Comparison of ENCODE assay signal across 19 cellular contexts in genomic region chr5:157496847-157497246, GRCh38. TPM values are rescaled to one million over a fixed set of nuclear protein-coding genes. Genes with fewer than 3 reads are reported as not detected.
A peak's percentile ranks its signal among the peaks of the same experiment; 100 is the strongest.
DNase-seq lines count a peak whose midpoint lies in the region; ATAC-seq and TF ChIP-seq lines count a peak whose summit lies in the region.
"Had no signal": no experiment of that assay in that cellular context is flagged by ENCODE, and none has a peak within 500 bp of the region (broad histone marks: within the 10 kb centered on the region; RNA-seq: fewer than 3 reads in every experiment).

No MANE protein-coding gene starts in this region.

- no peaks in the 10 kb centered on the region for H3K9me3 Mint-ChIP-seq in activated T-helper 2 cell treated with anti-CD3 and anti-CD28 coated beads, Interferon-gamma antibody, Interleukin-2, Interleukin-4, amounts not matched to agents 10 μg/mL and 5 μg/mL and 100 μg/mL, durations not matched to agents 14 hours and 24 hours and 36 hours
- peaks cover 0 to 5% (median 0%) of the 10 kb centered on the region in 7 donors for H3K9me3 Mint-ChIP-seq in naive B cell
- H3K9me3 Mint-ChIP-seq: CD8-positive, alpha-beta T cell had no signal

- H3K36me3 Mint-ChIP-seq in activated T-helper 2 cell treated with anti-CD3 and anti-CD28 coated beads, Interferon-gamma antibody, Interleukin-2, Interleukin-4, amounts not matched to agents 10 μg/mL and 5 μg/mL and 100 μg/mL, durations not matched to agents 14 hours and 24 hours and 36 hours (ENCODE audit: low read depth) = peaks cover 78% of the 10 kb centered on the region
- H3K36me3 Mint-ChIP-seq in naive B cell = peaks cover 37 to 44% of the 10 kb centered on the region in 2 donors
- H3K36me3 Mint-ChIP-seq: CD8-positive, alpha-beta T cell had no signal

- H3K9me3 ChIP-seq in right atrium auricular region (no peaks in the 10 kb centered on the region), lower lobe of right lung (no peaks in the 10 kb centered on the region)

- H3K27me3 ChIP-seq in right atrium auricular region = no peaks in the 10 kb centered on the region
- H3K27me3 ChIP-seq in lower lobe of right lung (ENCODE audit: low read depth) = no peaks in the 10 kb centered on the region

- peaks cover 16% of the 10 kb centered on the region for H3K4me1 Mint-ChIP-seq in activated T-helper 2 cell treated with anti-CD3 and anti-CD28 coated beads, Interferon-gamma antibody, Interleukin-2, Interleukin-4, amounts not matched to agents 10 μg/mL and 5 μg/mL and 100 μg/mL, durations not matched to agents 14 hours and 24 hours and 36 hours (ENCODE audit: low read depth)
- peaks cover 41 to 75% (median 55%) of the 10 kb centered on the region in 3 donors for H3K4me1 Mint-ChIP-seq in naive B cell

- DNase-seq in Right ventricle myocardium inferior (ENCODE audit: missing footprints) = no peak
- DNase-seq in right atrium auricular region (ENCODE audit: low spot score) = no peak
- DNase-seq in activated T-helper 2 cell treated with anti-CD3 and anti-CD28 coated beads, Interferon-gamma antibody, Interleukin-2, Interleukin-4, amounts not matched to agents 10 μg/mL and 5 μg/mL and 100 μg/mL, durations not matched to agents 14 hours and 24 hours and 36 hours (ENCODE audit: low spot score) = no peak
- DNase-seq in naive B cell = no peak
- no peak for DNase-seq in lower lobe of right lung
- no peak for DNase-seq in occipital lobe (lab: John Stamatoyannopoulos, UW)
- DNase-seq: CD8-positive, alpha-beta T cell; DND-41; GF-D8; GOT3; Karpas-422; MM.1S; NCI-H1105 treated with DMSO at 0.1 percent for 48 hours; NCI-H187; NCI-H446; NCI-H748 treated with DMSO at 0.1 percent for 48 hours; PC-9 had no signal

- peak overlapping the region; percentile 26 for H3K27ac Mint-ChIP-seq in activated T-helper 2 cell treated with anti-CD3 and anti-CD28 coated beads, Interferon-gamma antibody, Interleukin-2, Interleukin-4, amounts not matched to agents 10 μg/mL and 5 μg/mL and 100 μg/mL, durations not matched to agents 14 hours and 24 hours and 36 hours
- H3K27ac Mint-ChIP-seq in naive B cell = peak overlapping the region in 5 of 6 donors; percentile 51 to 89 (median 68)
- H3K27ac Mint-ChIP-seq: CD8-positive, alpha-beta T cell had no signal

- peaks cover 0 to 4% of the 10 kb centered on the region in 2 donors for H3K4me1 ChIP-seq in right atrium auricular region
- no peaks in the 10 kb centered on the region for H3K4me1 ChIP-seq in lower lobe of right lung

- no peaks in the 10 kb centered on the region for H3K27me3 Mint-ChIP-seq in activated T-helper 2 cell treated with anti-CD3 and anti-CD28 coated beads, Interferon-gamma antibody, Interleukin-2, Interleukin-4, amounts not matched to agents 10 μg/mL and 5 μg/mL and 100 μg/mL, durations not matched to agents 14 hours and 24 hours and 36 hours (ENCODE audit: low read depth)
- H3K27me3 Mint-ChIP-seq in naive B cell = no peaks in the 10 kb centered on the region

- intact Hi-C loops in Right ventricle myocardium inferior (cut with DNase I) = no loop called here
- intact Hi-C loops in activated T-helper 2 cell treated with anti-CD3 and anti-CD28 coated beads, Interferon-gamma antibody, Interleukin-2, Interleukin-4, amounts not matched to agents 10 μg/mL and 5 μg/mL and 100 μg/mL, durations not matched to agents 14 hours and 24 hours and 36 hours (cut with micrococcal nuclease) = no loop called here
- intact Hi-C loops in lower lobe of right lung (cut with DNase I) = no loop called here

- H3K36me3 ChIP-seq in right atrium auricular region (peaks cover 67% of the 10 kb centered on the region), lower lobe of right lung (peaks cover 22% of the 10 kb centered on the region)

- no peak overlapping the region for H3K4me3 ChIP-seq in right atrium auricular region
- no peak overlapping the region for H3K4me3 ChIP-seq in lower lobe of right lung
- H3K4me3 ChIP-seq: PC-9 had no signal

- H3K27ac ChIP-seq in right atrium auricular region = no peak overlapping the region
- no peak overlapping the region for H3K27ac ChIP-seq in lower lobe of right lung
- H3K27ac ChIP-seq: PC-9 had no signal

- no peak for TF ChIP-seq CTCF in right atrium auricular region (IDR thresholded peaks at IDR 0.05)
- no peak for TF ChIP-seq CTCF in lower lobe of right lung (IDR thresholded peaks at IDR 0.05)

- H3K4me3 Mint-ChIP-seq in activated T-helper 2 cell treated with anti-CD3 and anti-CD28 coated beads, Interferon-gamma antibody, Interleukin-2, Interleukin-4, amounts not matched to agents 10 μg/mL and 5 μg/mL and 100 μg/mL, durations not matched to agents 14 hours and 24 hours and 36 hours (ENCODE audit: low read depth) = no peak overlapping the region
- no peak overlapping the region for H3K4me3 Mint-ChIP-seq in naive B cell
- H3K4me3 Mint-ChIP-seq: CD8-positive, alpha-beta T cell had no signal

- ATAC-seq in Right ventricle myocardium inferior = peak; percentile 71
- no peak for ATAC-seq in naive B cell (ENCODE audit: low read depth in 2 of 2)
- ATAC-seq in HG02885 (IDR thresholded peaks at IDR 0.05; ENCODE audit: poor library complexity, unreplicated experiment) = no peak
- no peak for ATAC-seq in lower lobe of right lung
- ATAC-seq: CD8-positive, alpha-beta T cell had no signal

RNA-seq across cellular contexts. Expression of gene NIPAL4, which starts 36.8 kb away (rescaled TPM):
- total RNA-seq in Right ventricle myocardium inferior = not detected
- total RNA-seq in right atrium auricular region = 1 to 10 TPM in 1 of 2 donors, not detected in 1; 1.6 TPM
- total RNA-seq in activated T-helper 2 cell treated with anti-CD3 and anti-CD28 coated beads, Interferon-gamma antibody, Interleukin-2, Interleukin-4, amounts not matched to agents 10 μg/mL and 5 μg/mL and 100 μg/mL, durations not matched to agents 14 hours and 24 hours and 36 hours = 1.9 and 2.1 TPM in 2 replicates
- 10 to 100 TPM in 3 of 6 donors, 1 to 10 TPM in 3; 3.5 to 15.7 (median 10.3) TPM for polyA plus RNA-seq in naive B cell (ENCODE audit: low read depth in 6 of 6)
- total RNA-seq in lower lobe of right lung = not detected
- total RNA-seq in occipital lobe = not detected
- total RNA-seq: A673 had no signal
